Comparison of ENCODE assay signal across 8 cellular contexts in genomic region chr16:67393111-67393789, GRCh38. TPM values are rescaled to one million over a fixed set of nuclear protein-coding genes. Genes with fewer than 3 reads are reported as not detected.
A peak's percentile ranks its signal among the peaks of the same experiment; 100 is the strongest.
DNase-seq lines count a peak whose midpoint lies in the region; ATAC-seq and TF ChIP-seq lines count a peak whose summit lies in the region.

TSS of gene TPPP3 (minus strand) at chr16:67393498. CDS start at chr16:67391111, 2,387 bp downstream.

- peaks cover 28% of the 10 kb centered on the region for H3K27me3 Mint-ChIP-seq in stimulated activated naive CD8-positive, alpha-beta T cell treated with anti-CD3 and anti-CD28 coated beads, Interleukin-15, Interleukin-2, amounts not matched to agents 100 ng/mL and 50 ng/mL, for 24 hours

- no peaks in the 10 kb centered on the region for H3K36me3 Mint-ChIP-seq in stimulated activated naive CD8-positive, alpha-beta T cell treated with anti-CD3 and anti-CD28 coated beads, Interleukin-15, Interleukin-2, amounts not matched to agents 100 ng/mL and 50 ng/mL, for 24 hours (ENCODE audit: low read depth)

- DNase-seq in DMS114 treated with DMSO at 0.1 percent for 48 hours (lab: John Stamatoyannopoulos, UW; ENCODE audit: unreplicated experiment) (peak; percentile 34), NCI-H146 treated with DMSO at 0.1 percent for 48 hours (lab: John Stamatoyannopoulos, UW; ENCODE audit: unreplicated experiment) (peak; percentile 67), fibroblast of mammary gland (ENCODE audit: low read depth) (peak; percentile 76), mucosa of gallbladder (ENCODE audit: low spot score) (peak; percentile 81)
- DNase-seq in activated T-cell treated with anti-CD3 and anti-CD28 coated beads, Interleukin-2, amount 50 U/mL, for 48 hours: peak; percentile 60 to 66

- ATAC-seq in GM21360 (IDR thresholded peaks at IDR 0.05; ENCODE audit: unreplicated experiment) (no peak), HG02678 (IDR thresholded peaks at IDR 0.05; ENCODE audit: unreplicated experiment) (no peak)

- H3K9me3 Mint-ChIP-seq in stimulated activated naive CD8-positive, alpha-beta T cell treated with anti-CD3 and anti-CD28 coated beads, Interleukin-15, Interleukin-2, amounts not matched to agents 100 ng/mL and 50 ng/mL, for 24 hours: no peaks in the 10 kb centered on the region

- H3K27ac Mint-ChIP-seq in stimulated activated naive CD8-positive, alpha-beta T cell treated with anti-CD3 and anti-CD28 coated beads, Interleukin-15, Interleukin-2, amounts not matched to agents 100 ng/mL and 50 ng/mL, for 24 hours: no peak within 1 kb of the TSS

- H3K4me1 Mint-ChIP-seq in stimulated activated naive CD8-positive, alpha-beta T cell treated with anti-CD3 and anti-CD28 coated beads, Interleukin-15, Interleukin-2, amounts not matched to agents 100 ng/mL and 50 ng/mL, for 24 hours (ENCODE audit: low read depth): peaks cover 9% of the 10 kb centered on the region

- peak; percentile 52 for TF ChIP-seq CTCF in fibroblast of mammary gland (conservative IDR thresholded peaks at IDR 0.05; ENCODE audit: control insufficient read depth, insufficient read depth, low read depth, low read length)

- peak within 1 kb of the TSS; percentile 29 for H3K4me3 ChIP-seq in fibroblast of mammary gland (ENCODE audit: control insufficient read depth, low read depth, low read length)

- peak within 1 kb of the TSS; percentile 36 for H3K4me3 Mint-ChIP-seq in stimulated activated naive CD8-positive, alpha-beta T cell treated with anti-CD3 and anti-CD28 coated beads, Interleukin-15, Interleukin-2, amounts not matched to agents 100 ng/mL and 50 ng/mL, for 24 hours

RNA-seq across cellular contexts. Expression of gene TPPP3, which starts in this region (rescaled TPM):
- total RNA-seq in mucosa of gallbladder: 12.3 TPM
